In the genomic region with DNA sequence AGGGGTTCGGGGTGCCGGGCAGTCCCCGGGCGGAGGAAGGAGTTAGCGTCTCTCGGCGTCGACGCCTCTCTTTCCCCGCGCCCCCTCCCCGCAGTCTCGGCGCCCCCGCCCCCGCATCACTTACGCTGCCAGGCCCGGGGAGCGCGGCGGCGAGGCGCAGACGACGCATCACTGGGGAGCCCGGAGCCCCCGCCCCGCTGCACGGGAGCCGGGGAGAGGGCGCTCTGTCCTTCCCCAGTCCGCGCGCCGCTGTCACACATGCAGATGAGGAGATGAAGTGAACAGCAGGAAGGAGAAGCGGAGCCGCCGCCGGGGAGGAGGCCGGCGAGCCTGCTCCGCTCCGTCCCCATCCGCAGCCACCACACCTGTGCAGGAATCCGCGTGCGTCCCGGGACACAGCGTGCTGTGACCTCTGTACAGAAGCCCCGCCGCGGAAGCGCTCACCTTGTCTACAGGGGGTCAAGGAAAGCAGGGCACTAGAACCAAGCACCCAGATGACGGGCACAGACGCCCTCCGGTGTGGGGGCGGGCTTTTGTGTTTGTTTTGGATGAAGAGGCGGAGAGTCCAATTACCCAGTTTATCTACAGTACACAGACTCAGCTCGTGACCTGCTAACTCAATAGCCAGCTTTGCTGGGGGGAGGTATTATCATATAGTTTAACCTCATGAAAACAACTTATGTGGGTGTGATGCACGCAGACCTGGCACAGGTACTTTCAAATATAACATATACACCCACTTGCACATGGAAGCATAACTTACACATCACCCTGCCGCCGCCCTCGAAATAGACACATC, we compare ENCODE assay signal across 1 cellular context.
TF ChIP-seq lines count a peak whose summit lies in the region.

No MANE protein-coding gene starts in this region.

TF ChIP-seq in K562, 482 proteins besides CTCF, POLR2A, EP300 and RAD21 (continued from another document and continues in another):
- TF ChIP-seq CBX3 (IDR thresholded peaks at IDR 0.05; ENCODE audit: borderline replicate concordance in 1 of 2, low read length in 2 of 2) (no peak), ZNF24 (IDR thresholded peaks at IDR 0.05) (no peak), TCF3 (CRISPR knock-in tag; IDR thresholded peaks at IDR 0.05) (peak; percentile 86), PURB (CRISPR knock-in tag; IDR thresholded peaks at IDR 0.05; ENCODE audit: low read depth) (no peak), MYBL2 (IDR thresholded peaks at IDR 0.05; ENCODE audit: low read depth) (no peak), MYBL2 (CRISPR knock-in tag; IDR thresholded peaks at IDR 0.05; ENCODE audit: borderline replicate concordance) (no peak), GTF2E2 (tag; IDR thresholded peaks at IDR 0.05) (no peak), NFRKB (IDR thresholded peaks at IDR 0.05; ENCODE audit: low read depth) (no peak), MCM2 (IDR thresholded peaks at IDR 0.05; ENCODE audit: low read depth) (no peak), CEBPG (CRISPR knock-in tag; IDR thresholded peaks at IDR 0.05) (no peak), CEBPG (tag; conservative IDR thresholded peaks at IDR 0.05 in 1 of 2, IDR thresholded peaks at IDR 0.05 in 1 of 2) (no peak), SAFB (IDR thresholded peaks at IDR 0.05; ENCODE audit: borderline replicate concordance, low read depth, low read length) (no peak), ZNF197 (CRISPR knock-in tag; IDR thresholded peaks at IDR 0.05; ENCODE audit: low read depth) (no peak), CREM (IDR thresholded peaks at IDR 0.05; ENCODE audit: low read depth) (0 out of 2 replicates have a peak, but pooled peaks have one; percentile 9), ZNF124 (CRISPR knock-in tag; IDR thresholded peaks at IDR 0.05) (no peak), MEF2D (tag; conservative IDR thresholded peaks at IDR 0.05; ENCODE audit: low read depth) (no peak), ZNF57 (CRISPR knock-in tag; IDR thresholded peaks at IDR 0.05) (no peak), MED1 (CRISPR knock-in tag; IDR thresholded peaks at IDR 0.05; ENCODE audit: borderline replicate concordance) (no peak), KDM5B (IDR thresholded peaks at IDR 0.05; ENCODE audit: insufficient replicate concordance, low read depth, low read length) (no peak), MAZ (CRISPR knock-in tag; conservative IDR thresholded peaks at IDR 0.05 in 1 of 2, IDR thresholded peaks at IDR 0.05 in 1 of 2) (peak in 1 of 2 experiments; percentile 43; a peak in 1 of 4 replicates), ZKSCAN1 (IDR thresholded peaks at IDR 0.05; ENCODE audit: low read depth, low read length) (no peak), TAL1 (IDR thresholded peaks at IDR 0.05) (peak; percentile 74), GABPB1 (CRISPR knock-in tag; IDR thresholded peaks at IDR 0.05) (peak; percentile 62), PCBP2 (IDR thresholded peaks at IDR 0.05; ENCODE audit: low read depth, low read length, poor library complexity, severe bottlenecking) (no peak), ZNF586 (CRISPR knock-in tag; conservative IDR thresholded peaks at IDR 0.05) (no peak), ZNF239 (CRISPR knock-in tag; IDR thresholded peaks at IDR 0.05) (no peak), ZNF431 (CRISPR knock-in tag; IDR thresholded peaks at IDR 0.05) (no peak), ARID1B (IDR thresholded peaks at IDR 0.05) (peak; percentile 79), NR4A1 (CRISPR knock-in tag; IDR thresholded peaks at IDR 0.05) (no peak), NR4A1 (tag; IDR thresholded peaks at IDR 0.05) (no peak), ZNF263 (CRISPR knock-in tag; IDR thresholded peaks at IDR 0.05; ENCODE audit: borderline replicate concordance) (peak; percentile 0; the same call in 1 of the 2 replicates), CBFA2T3 (IDR thresholded peaks at IDR 0.05) (peak; percentile 89)
- TF ChIP-seq, protein P1, sequence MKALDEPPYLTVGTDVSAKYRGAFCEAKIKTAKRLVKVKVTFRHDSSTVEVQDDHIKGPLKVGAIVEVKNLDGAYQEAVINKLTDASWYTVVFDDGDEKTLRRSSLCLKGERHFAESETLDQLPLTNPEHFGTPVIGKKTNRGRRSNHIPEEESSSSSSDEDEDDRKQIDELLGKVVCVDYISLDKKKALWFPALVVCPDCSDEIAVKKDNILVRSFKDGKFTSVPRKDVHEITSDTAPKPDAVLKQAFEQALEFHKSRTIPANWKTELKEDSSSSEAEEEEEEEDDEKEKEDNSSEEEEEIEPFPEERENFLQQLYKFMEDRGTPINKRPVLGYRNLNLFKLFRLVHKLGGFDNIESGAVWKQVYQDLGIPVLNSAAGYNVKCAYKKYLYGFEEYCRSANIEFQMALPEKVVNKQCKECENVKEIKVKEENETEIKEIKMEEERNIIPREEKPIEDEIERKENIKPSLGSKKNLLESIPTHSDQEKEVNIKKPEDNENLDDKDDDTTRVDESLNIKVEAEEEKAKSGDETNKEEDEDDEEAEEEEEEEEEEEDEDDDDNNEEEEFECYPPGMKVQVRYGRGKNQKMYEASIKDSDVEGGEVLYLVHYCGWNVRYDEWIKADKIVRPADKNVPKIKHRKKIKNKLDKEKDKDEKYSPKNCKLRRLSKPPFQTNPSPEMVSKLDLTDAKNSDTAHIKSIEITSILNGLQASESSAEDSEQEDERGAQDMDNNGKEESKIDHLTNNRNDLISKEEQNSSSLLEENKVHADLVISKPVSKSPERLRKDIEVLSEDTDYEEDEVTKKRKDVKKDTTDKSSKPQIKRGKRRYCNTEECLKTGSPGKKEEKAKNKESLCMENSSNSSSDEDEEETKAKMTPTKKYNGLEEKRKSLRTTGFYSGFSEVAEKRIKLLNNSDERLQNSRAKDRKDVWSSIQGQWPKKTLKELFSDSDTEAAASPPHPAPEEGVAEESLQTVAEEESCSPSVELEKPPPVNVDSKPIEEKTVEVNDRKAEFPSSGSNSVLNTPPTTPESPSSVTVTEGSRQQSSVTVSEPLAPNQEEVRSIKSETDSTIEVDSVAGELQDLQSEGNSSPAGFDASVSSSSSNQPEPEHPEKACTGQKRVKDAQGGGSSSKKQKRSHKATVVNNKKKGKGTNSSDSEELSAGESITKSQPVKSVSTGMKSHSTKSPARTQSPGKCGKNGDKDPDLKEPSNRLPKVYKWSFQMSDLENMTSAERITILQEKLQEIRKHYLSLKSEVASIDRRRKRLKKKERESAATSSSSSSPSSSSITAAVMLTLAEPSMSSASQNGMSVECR (CRISPR knock-in tag; IDR thresholded peaks at IDR 0.05) = no peak
- TF ChIP-seq, protein P2, sequence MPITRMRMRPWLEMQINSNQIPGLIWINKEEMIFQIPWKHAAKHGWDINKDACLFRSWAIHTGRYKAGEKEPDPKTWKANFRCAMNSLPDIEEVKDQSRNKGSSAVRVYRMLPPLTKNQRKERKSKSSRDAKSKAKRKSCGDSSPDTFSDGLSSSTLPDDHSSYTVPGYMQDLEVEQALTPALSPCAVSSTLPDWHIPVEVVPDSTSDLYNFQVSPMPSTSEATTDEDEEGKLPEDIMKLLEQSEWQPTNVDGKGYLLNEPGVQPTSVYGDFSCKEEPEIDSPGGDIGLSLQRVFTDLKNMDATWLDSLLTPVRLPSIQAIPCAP (CRISPR knock-in tag; IDR thresholded peaks at IDR 0.05; ENCODE audit: borderline replicate concordance) = no peak
- TF ChIP-seq, protein P3, sequence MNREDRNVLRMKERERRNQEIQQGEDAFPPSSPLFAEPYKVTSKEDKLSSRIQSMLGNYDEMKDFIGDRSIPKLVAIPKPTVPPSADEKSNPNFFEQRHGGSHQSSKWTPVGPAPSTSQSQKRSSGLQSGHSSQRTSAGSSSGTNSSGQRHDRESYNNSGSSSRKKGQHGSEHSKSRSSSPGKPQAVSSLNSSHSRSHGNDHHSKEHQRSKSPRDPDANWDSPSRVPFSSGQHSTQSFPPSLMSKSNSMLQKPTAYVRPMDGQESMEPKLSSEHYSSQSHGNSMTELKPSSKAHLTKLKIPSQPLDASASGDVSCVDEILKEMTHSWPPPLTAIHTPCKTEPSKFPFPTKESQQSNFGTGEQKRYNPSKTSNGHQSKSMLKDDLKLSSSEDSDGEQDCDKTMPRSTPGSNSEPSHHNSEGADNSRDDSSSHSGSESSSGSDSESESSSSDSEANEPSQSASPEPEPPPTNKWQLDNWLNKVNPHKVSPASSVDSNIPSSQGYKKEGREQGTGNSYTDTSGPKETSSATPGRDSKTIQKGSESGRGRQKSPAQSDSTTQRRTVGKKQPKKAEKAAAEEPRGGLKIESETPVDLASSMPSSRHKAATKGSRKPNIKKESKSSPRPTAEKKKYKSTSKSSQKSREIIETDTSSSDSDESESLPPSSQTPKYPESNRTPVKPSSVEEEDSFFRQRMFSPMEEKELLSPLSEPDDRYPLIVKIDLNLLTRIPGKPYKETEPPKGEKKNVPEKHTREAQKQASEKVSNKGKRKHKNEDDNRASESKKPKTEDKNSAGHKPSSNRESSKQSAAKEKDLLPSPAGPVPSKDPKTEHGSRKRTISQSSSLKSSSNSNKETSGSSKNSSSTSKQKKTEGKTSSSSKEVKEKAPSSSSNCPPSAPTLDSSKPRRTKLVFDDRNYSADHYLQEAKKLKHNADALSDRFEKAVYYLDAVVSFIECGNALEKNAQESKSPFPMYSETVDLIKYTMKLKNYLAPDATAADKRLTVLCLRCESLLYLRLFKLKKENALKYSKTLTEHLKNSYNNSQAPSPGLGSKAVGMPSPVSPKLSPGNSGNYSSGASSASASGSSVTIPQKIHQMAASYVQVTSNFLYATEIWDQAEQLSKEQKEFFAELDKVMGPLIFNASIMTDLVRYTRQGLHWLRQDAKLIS (CRISPR knock-in tag; IDR thresholded peaks at IDR 0.05) = no peak
- TF ChIP-seq, protein P4, sequence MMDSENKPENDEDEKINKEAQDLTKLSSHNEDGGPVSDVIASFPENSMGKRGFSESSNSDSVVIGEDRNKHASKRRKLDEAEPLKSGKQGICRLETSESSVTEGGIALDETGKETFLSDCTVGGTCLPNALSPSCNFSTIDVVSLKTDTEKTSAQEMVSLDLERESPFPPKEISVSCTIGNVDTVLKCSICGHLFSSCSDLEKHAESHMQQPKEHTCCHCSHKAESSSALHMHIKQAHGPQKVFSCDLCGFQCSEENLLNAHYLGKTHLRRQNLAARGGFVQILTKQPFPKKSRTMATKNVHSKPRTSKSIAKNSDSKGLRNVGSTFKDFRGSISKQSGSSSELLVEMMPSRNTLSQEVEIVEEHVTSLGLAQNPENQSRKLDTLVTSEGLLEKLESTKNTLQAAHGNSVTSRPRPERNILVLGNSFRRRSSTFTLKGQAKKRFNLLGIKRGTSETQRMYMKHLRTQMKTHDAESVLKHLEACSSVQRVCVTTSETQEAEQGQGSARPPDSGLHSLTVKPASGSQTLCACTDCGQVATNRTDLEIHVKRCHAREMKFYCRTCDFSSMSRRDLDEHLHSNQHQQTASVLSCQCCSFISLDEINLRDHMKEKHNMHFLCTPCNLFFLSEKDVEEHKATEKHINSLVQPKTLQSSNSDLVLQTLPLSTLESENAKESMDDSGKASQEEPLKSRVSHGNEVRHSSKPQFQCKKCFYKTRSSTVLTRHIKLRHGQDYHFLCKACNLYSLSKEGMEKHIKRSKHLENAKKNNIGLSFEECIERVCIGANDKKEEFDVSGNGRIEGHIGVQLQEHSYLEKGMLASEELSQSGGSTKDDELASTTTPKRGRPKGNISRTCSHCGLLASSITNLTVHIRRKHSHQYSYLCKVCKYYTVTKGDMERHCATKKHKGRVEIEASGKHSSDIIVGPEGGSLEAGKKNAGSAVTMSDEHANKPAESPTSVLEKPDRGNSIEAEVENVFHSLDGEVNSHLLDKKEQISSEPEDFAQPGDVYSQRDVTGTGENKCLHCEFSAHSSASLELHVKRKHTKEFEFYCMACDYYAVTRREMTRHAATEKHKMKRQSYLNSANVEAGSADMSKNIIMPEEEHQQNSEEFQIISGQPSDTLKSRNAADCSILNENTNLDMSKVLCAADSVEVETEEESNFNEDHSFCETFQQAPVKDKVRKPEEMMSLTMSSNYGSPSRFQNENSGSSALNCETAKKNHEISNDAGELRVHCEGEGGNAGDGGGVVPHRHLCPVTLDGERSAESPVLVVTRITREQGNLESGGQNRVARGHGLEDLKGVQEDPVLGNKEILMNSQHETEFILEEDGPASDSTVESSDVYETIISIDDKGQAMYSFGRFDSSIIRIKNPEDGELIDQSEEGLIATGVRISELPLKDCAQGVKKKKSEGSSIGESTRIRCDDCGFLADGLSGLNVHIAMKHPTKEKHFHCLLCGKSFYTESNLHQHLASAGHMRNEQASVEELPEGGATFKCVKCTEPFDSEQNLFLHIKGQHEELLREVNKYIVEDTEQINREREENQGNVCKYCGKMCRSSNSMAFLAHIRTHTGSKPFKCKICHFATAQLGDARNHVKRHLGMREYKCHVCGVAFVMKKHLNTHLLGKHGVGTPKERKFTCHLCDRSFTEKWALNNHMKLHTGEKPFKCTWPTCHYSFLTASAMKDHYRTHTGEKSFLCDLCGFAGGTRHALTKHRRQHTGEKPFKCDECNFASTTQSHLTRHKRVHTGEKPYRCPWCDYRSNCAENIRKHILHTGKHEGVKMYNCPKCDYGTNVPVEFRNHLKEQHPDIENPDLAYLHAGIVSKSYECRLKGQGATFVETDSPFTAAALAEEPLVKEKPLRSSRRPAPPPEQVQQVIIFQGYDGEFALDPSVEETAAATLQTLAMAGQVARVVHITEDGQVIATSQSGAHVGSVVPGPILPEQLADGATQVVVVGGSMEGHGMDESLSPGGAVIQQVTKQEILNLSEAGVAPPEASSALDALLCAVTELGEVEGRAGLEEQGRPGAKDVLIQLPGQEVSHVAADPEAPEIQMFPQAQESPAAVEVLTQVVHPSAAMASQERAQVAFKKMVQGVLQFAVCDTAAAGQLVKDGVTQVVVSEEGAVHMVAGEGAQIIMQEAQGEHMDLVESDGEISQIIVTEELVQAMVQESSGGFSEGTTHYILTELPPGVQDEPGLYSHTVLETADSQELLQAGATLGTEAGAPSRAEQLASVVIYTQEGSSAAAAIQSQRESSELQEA (IDR thresholded peaks at IDR 0.05; ENCODE audit: low read depth) = no peak
- TF ChIP-seq, protein P5, sequence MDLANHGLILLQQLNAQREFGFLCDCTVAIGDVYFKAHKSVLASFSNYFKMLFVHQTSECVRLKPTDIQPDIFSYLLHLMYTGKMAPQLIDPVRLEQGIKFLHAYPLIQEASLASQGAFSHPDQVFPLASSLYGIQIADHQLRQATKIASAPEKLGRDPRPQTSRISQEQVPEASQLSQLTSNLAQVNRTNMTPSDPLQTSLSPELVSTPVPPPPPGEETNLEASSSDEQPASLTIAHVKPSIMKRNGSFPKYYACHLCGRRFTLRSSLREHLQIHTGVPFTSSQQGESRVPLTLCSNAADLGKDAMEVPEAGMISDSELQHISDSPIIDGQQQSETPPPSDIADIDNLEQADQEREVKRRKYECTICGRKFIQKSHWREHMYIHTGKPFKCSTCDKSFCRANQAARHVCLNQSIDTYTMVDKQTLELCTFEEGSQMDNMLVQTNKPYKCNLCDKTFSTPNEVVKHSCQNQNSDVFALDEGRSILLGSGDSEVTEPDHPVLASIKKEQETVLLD (IDR thresholded peaks at IDR 0.05) = no peak
- TF ChIP-seq, protein P6, sequence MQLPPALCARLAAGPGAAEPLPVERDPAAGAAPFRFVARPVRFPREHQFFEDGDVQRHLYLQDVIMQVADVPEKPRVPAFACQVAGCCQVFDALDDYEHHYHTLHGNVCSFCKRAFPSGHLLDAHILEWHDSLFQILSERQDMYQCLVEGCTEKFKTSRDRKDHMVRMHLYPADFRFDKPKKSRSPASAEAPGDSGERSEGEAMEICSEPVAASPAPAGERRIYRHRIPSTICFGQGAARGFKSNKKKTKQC (CRISPR knock-in tag; IDR thresholded peaks at IDR 0.05) = no peak
- TF ChIP-seq, protein P7, sequence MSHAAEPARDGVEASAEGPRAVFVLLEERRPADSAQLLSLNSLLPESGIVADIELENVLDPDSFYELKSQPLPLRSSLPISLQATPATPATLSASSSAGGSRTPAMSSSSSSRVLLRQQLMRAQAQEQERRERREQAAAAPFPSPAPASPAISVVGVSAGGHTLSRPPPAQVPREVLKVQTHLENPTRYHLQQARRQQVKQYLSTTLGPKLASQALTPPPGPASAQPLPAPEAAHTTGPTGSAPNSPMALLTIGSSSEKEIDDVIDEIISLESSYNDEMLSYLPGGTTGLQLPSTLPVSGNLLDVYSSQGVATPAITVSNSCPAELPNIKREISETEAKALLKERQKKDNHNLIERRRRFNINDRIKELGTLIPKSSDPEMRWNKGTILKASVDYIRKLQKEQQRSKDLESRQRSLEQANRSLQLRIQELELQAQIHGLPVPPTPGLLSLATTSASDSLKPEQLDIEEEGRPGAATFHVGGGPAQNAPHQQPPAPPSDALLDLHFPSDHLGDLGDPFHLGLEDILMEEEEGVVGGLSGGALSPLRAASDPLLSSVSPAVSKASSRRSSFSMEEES (CRISPR knock-in tag; IDR thresholded peaks at IDR 0.05) = no peak
